In the genomic region with DNA sequence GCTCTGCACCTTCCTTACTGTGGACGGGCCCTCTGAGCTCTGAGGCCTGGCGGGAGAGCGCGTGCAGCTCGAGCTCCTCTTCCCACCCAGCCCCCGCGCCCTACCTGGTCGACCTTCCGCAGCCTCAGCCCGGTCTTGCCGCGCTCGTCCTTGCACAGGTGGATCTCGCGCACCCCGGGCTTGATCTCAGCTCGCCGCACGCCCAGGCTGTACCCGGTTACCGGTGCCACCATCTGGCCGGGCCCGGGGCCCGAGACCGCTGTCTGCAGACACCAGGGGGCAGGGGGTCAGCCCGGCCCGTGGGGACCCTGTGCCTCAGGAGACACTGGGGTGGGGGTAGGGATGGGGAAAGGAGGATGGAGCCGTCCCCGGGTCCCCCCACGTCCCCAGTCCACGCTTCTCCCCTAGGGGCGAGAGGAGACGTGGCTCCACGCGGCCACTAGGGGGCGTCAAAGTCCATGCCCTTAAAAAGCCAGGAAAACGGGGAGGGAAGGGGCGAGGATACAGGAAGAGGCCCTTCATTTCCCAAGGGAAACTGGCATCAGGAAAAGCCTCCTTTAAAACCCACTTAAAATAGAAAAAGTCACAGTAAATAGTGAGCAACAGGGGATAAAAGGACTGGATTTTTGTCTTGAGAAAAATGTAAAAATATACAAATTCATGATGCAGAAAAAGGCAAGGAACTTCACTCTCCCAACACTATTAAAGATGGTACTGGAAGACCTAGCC, we compare ENCODE assay signal across 8 cellular contexts. TPM values are rescaled to one million over a fixed set of nuclear protein-coding genes. Genes with fewer than 3 reads are reported as not detected.
DNase-seq lines count a peak whose midpoint lies in the region; ATAC-seq and TF ChIP-seq lines count a peak whose summit lies in the region.

No MANE protein-coding gene starts in this region.

- H2BK12ac ChIP-seq in neuronal stem cell (ENCODE audit: low read length) = peak overlapping the region; percentile 26

- no peaks in the 10 kb centered on the region for H3K79me1 ChIP-seq in neuronal stem cell (ENCODE audit: low read depth, low read length)

- H2AK5ac ChIP-seq in neuronal stem cell (ENCODE audit: low read depth, low read length) = peak overlapping the region; percentile 91

- H3K27me3 Mint-ChIP-seq in CD4-positive, CD25-positive, alpha-beta regulatory T cell = no peaks in the 10 kb centered on the region

- peak overlapping the region; percentile 69 for H3K4ac ChIP-seq in neuronal stem cell (ENCODE audit: low read length)

- no peaks in the 10 kb centered on the region for H3K36me3 Mint-ChIP-seq in CD4-positive, CD25-positive, alpha-beta regulatory T cell

- no peak overlapping the region for H3K27ac Mint-ChIP-seq in CD4-positive, CD25-positive, alpha-beta regulatory T cell

- TF ChIP-seq EP300 in suprapubic skin (IDR thresholded peaks at IDR 0.05) = no peak

- peak overlapping the region in 1 of 4 donors; percentile 7 for H3K4me3 Mint-ChIP-seq in CD4-positive, CD25-positive, alpha-beta regulatory T cell

- H2BK120ac ChIP-seq in neuronal stem cell (ENCODE audit: low read depth, low read length) = no peak overlapping the region

- TF ChIP-seq CTCF in foreskin keratinocyte (conservative IDR thresholded peaks at IDR 0.05) (peak; percentile 96), suprapubic skin (IDR thresholded peaks at IDR 0.05) (peak; percentile 86 to 91)

- H3K18ac ChIP-seq in neuronal stem cell (ENCODE audit: low read length) = peak overlapping the region; percentile 29

- WGBS in neuronal stem cell (ENCODE audit: extremely low coverage in 2 of 2, insufficient read length in 2 of 2, insufficient replicate concordance in 1 of 2), 2 donors = no CpG with 5 or more reads among the region's 38 CpGs
- 10% methylated on average over 12 of the region's 38 CpGs for WGBS in suprapubic skin

- H2BK5ac ChIP-seq in neuronal stem cell (ENCODE audit: low read length) = no peak overlapping the region

- H3K27ac ChIP-seq in CD4-positive, CD25-positive, alpha-beta regulatory T cell (ENCODE audit: insufficient read depth, low read length, poor library complexity, severe bottlenecking) = no peak overlapping the region
- H3K27ac ChIP-seq in HUES48 (ENCODE audit: low read depth, low read length) = no peak overlapping the region
- no peak overlapping the region for H3K27ac ChIP-seq in foreskin keratinocyte
- H3K27ac ChIP-seq in neuronal stem cell (replicated peaks; ENCODE audit: low read length) = no peak overlapping the region
- no peak overlapping the region for H3K27ac ChIP-seq in suprapubic skin

- no peaks in the 10 kb centered on the region for H3K36me3 ChIP-seq in CD4-positive, CD25-positive, alpha-beta regulatory T cell (ENCODE audit: control insufficient read depth, insufficient read depth, low read length)
- no peaks in the 10 kb centered on the region for H3K36me3 ChIP-seq in HUES48 (ENCODE audit: control insufficient read depth, insufficient read depth, low read length)
- H3K36me3 ChIP-seq in neuronal stem cell (replicated peaks in 1 of 2; ENCODE audit: control insufficient read depth in 2 of 2, insufficient read depth in 2 of 2, low read length in 2 of 2) = no peaks in the 10 kb centered on the region
- H3K36me3 ChIP-seq in suprapubic skin = peaks cover 9% of the 10 kb centered on the region

- H3K4me3 ChIP-seq in CD4-positive, CD25-positive, alpha-beta regulatory T cell (ENCODE audit: low read depth, low read length) = no peak overlapping the region
- H3K4me3 ChIP-seq in HUES48 (ENCODE audit: low read depth, low read length) (peak overlapping the region; percentile 68), neuronal stem cell (ENCODE audit: low read length in 2 of 2) (peak overlapping the region in 1 of 2 donors; percentile 70), suprapubic skin (no peak overlapping the region)

- peaks cover 6% of the 10 kb centered on the region for H3K4me1 ChIP-seq in CD4-positive, CD25-positive, alpha-beta regulatory T cell (ENCODE audit: control insufficient read depth, insufficient read depth, low read length, poor library complexity, severe bottlenecking)
- H3K4me1 ChIP-seq in HUES48 (ENCODE audit: control insufficient read depth, insufficient read depth, low read length) (peaks cover 10% of the 10 kb centered on the region; the same call in 1 of the 2 replicates), foreskin keratinocyte (no peaks in the 10 kb centered on the region), neuronal stem cell (ENCODE audit: control insufficient read depth in 2 of 2, insufficient read depth in 1 of 2, low read depth in 1 of 2, low read length in 2 of 2) (peaks cover 15 to 17% of the 10 kb centered on the region in 2 donors), suprapubic skin (peaks cover 10% of the 10 kb centered on the region)

- peak overlapping the region; percentile 97 for H2BK15ac ChIP-seq in neuronal stem cell (ENCODE audit: low read length)

- peak; percentile 39 to 63 for ATAC-seq in CD4-positive, CD25-positive, alpha-beta regulatory T cell (ENCODE audit: low read depth in 2 of 2)
- ATAC-seq in foreskin keratinocyte (peak; percentile 66), GM19328 (IDR thresholded peaks at IDR 0.05; ENCODE audit: unreplicated experiment) (no peak)

- H4K8ac ChIP-seq in neuronal stem cell (ENCODE audit: low read depth, low read length) = peak overlapping the region; percentile 100

- TF ChIP-seq POLR2A in suprapubic skin (IDR thresholded peaks at IDR 0.05) = no peak

- peak overlapping the region; percentile 58 for H3K4me2 ChIP-seq in neuronal stem cell (ENCODE audit: insufficient read depth, low read length, poor library complexity, severe bottlenecking)

- H3K23ac ChIP-seq in neuronal stem cell (ENCODE audit: low read depth, low read length, poor library complexity) = peak overlapping the region; percentile 90

- peak overlapping the region; percentile 1 for H3K14ac ChIP-seq in neuronal stem cell (ENCODE audit: low read length)

- no peaks in the 10 kb centered on the region for H3K27me3 ChIP-seq in CD4-positive, CD25-positive, alpha-beta regulatory T cell (ENCODE audit: control insufficient read depth, insufficient read depth, low read length)
- peaks cover 11% of the 10 kb centered on the region for H3K27me3 ChIP-seq in HUES48 (ENCODE audit: control insufficient read depth, insufficient read depth, low read length)
- no peaks in the 10 kb centered on the region for H3K27me3 ChIP-seq in foreskin keratinocyte
- no peaks in the 10 kb centered on the region for H3K27me3 ChIP-seq in neuronal stem cell (ENCODE audit: control insufficient read depth in 3 of 3, insufficient read depth in 3 of 3, low read depth in 1 of 3, low read length in 3 of 3)
- no peaks in the 10 kb centered on the region for H3K27me3 ChIP-seq in suprapubic skin

- no peak overlapping the region for H4K91ac ChIP-seq in neuronal stem cell (ENCODE audit: low read depth, low read length, poor library complexity)

- H3K9me3 Mint-ChIP-seq in CD4-positive, CD25-positive, alpha-beta regulatory T cell = no peaks in the 10 kb centered on the region

- peak overlapping the region; percentile 93 for H2AFZ ChIP-seq in neuronal stem cell (ENCODE audit: low read length)

- H3K9me3 ChIP-seq in CD4-positive, CD25-positive, alpha-beta regulatory T cell (ENCODE audit: control insufficient read depth in 2 of 2, low read length in 2 of 2) = no peaks in the 10 kb centered on the region
- H3K9me3 ChIP-seq in HUES48 (ENCODE audit: control insufficient read depth, insufficient read depth, low read length) (no peaks in the 10 kb centered on the region), neuronal stem cell (replicated peaks in 1 of 2; ENCODE audit: control insufficient read depth in 2 of 2, insufficient read depth in 1 of 2, low read depth in 1 of 2, low read length in 2 of 2) (no peaks in the 10 kb centered on the region), suprapubic skin (no peaks in the 10 kb centered on the region)

- peaks cover 0 to 18% (median 3%) of the 10 kb centered on the region in 4 donors for H3K4me1 Mint-ChIP-seq in CD4-positive, CD25-positive, alpha-beta regulatory T cell

- DNase-seq in CD4-positive, CD25-positive, alpha-beta regulatory T cell = peak; percentile 49 to 64 (median 58)
- peak; percentile 79 for DNase-seq in RKO (ENCODE audit: low spot score)
- peak; percentile 89 for DNase-seq in activated effector memory CD4-positive, alpha-beta T cell treated with anti-CD3 and anti-CD28 coated beads, Interleukin-2, amount 50 U/mL, for 16 hours
- DNase-seq in foreskin keratinocyte = no peak
- DNase-seq in neuronal stem cell (ENCODE audit: low spot score) = peak; percentile 81
- peak in 1 of 2 donors; percentile 89 for DNase-seq in suprapubic skin (ENCODE audit: low spot score in 2 of 2)

- H3K9ac ChIP-seq in HUES48 (ENCODE audit: low read depth, low read length) (peak overlapping the region; percentile 23; the same call in 1 of the 2 replicates), neuronal stem cell (ENCODE audit: low read depth, low read length, poor library complexity) (peak overlapping the region; percentile 88)

RNA-seq across cellular contexts. Expression of gene SDCBP2, which starts 15.5 kb away (rescaled TPM):
- 1.2 TPM for total RNA-seq in CD4-positive, CD25-positive, alpha-beta regulatory T cell
- 1 to 10 TPM; 1.6 to 4.3 (median 3.4) TPM for polyA plus RNA-seq in CD4-positive, CD25-positive, alpha-beta regulatory T cell
- total RNA-seq in foreskin keratinocyte = 2.9 and 5.3 TPM in 2 replicates
- polyA plus RNA-seq in foreskin keratinocyte = 3.8 and 6.3 TPM in 2 replicates
- polyA plus RNA-seq in neuronal stem cell (2013, experiment 1 of 2) = 4.7 TPM
- polyA plus RNA-seq in neuronal stem cell (2013, experiment 2 of 2) = 5.3 TPM
- total RNA-seq in suprapubic skin = 100 to 1,000 TPM in 3 of 4 donors, 10 to 100 TPM in 1; 74.4 to 143 (median 115) TPM

RNA-seq across cellular contexts. Expression of gene SNPH, which starts 47.3 kb away (rescaled TPM):
- 7.5 TPM for total RNA-seq in CD4-positive, CD25-positive, alpha-beta regulatory T cell
- polyA plus RNA-seq in CD4-positive, CD25-positive, alpha-beta regulatory T cell = 1 to 10 TPM in 3 of 4 donors, under 1 TPM in 1; 0.97 to 4.1 (median 3.1) TPM
- 4.9 and 6.0 TPM in 2 replicates for total RNA-seq in foreskin keratinocyte
- 2.7 and 3.0 TPM in 2 replicates for polyA plus RNA-seq in foreskin keratinocyte
- 1.1 TPM for polyA plus RNA-seq in neuronal stem cell (2013, experiment 1 of 2)
- polyA plus RNA-seq in neuronal stem cell (2013, experiment 2 of 2) = 1.1 TPM
- total RNA-seq in suprapubic skin = 1 to 10 TPM in 3 of 4 donors, under 1 TPM in 1; 0.89 to 3.8 (median 2.5) TPM

Comparison
In these comparisons a context has a peak if more than half of its experiments do, and no peak if none do; other contexts are left out.
1. DNase-seq: peak in CD4-positive, CD25-positive, alpha-beta regulatory T cell (3 of 3), RKO (single experiment), activated effector memory CD4-positive, alpha-beta T cell treated with anti-CD3 and anti-CD28 coated beads, Interleukin-2, amount 50 U/mL, for 16 hours (single experiment) and neuronal stem cell (single experiment); none in foreskin keratinocyte (0 of 2).
2. RNA of gene SDCBP2, which starts 15.5 kb away (total RNA-seq): 74.4 to 143 TPM in suprapubic skin; 2.9 to 5.3 TPM in foreskin keratinocyte and 1.2 TPM in CD4-positive, CD25-positive, alpha-beta regulatory T cell (single experiment); every median in the first group is over 10 times any median in the second.